In genomic region chr3:55330756-55331155, GRCh38 we compare ENCODE assay signal across 21 cellular contexts.
DNase-seq lines count a peak whose midpoint lies in the region; ATAC-seq, FAIRE-seq and TF ChIP-seq lines count a peak whose summit lies in the region.
"Had no signal": no experiment of that assay in that cellular context is flagged by ENCODE, and none has a peak within 500 bp of the region (broad histone marks: within the 10 kb centered on the region; RNA-seq: fewer than 3 reads in every experiment).

No MANE protein-coding gene starts in this region.

- H3K9me3 ChIP-seq in A549 (no peaks in the 10 kb centered on the region), HUES48 (ENCODE audit: control insufficient read depth, insufficient read depth, low read length) (no peaks in the 10 kb centered on the region), mesenchymal stem cell (ENCODE audit: control insufficient read depth, low read length) (no peaks in the 10 kb centered on the region), esophagus muscularis mucosa (no peaks in the 10 kb centered on the region)
- no peaks in the 10 kb centered on the region for H3K9me3 ChIP-seq in CD4-positive, alpha-beta memory T cell (ENCODE audit: control insufficient read depth in 1 of 2, low read length in 2 of 2)
- H3K9me3 ChIP-seq: breast epithelium, testis had no signal

- no peaks in the 10 kb centered on the region for H3K36me3 Mint-ChIP-seq in CD4-positive, alpha-beta memory T cell
- no peaks in the 10 kb centered on the region for H3K36me3 Mint-ChIP-seq in activated naive CD4-positive, alpha-beta T cell treated with anti-CD3 and anti-CD28 coated beads, Interleukin-2, amount 50 U/mL, for 72 hours
- H3K36me3 Mint-ChIP-seq: activated naive CD4-positive, alpha-beta T cell treated with anti-CD3 and anti-CD28 coated beads, Interleukin-2, amount 50 U/mL, for 24 hours; CD4-positive, CD25-positive, alpha-beta regulatory T cell; natural killer cell had no signal

- H4K91ac ChIP-seq in mesenchymal stem cell (ENCODE audit: low read length): no peak overlapping the region

- H2AK5ac ChIP-seq in mesenchymal stem cell (ENCODE audit: low read length, severe bottlenecking): no peak overlapping the region

- DNase-seq in A549 (ENCODE audit: low read depth in 1 of 2, low spot score in 1 of 2) (no peak), astrocyte of the cerebellum (ENCODE audit: low read depth) (peak; percentile 19), mesenchymal stem cell (peak; percentile 70), esophagus muscularis mucosa (ENCODE audit: extremely low spot score) (no peak), GF-D8 (lab: John Stamatoyannopoulos, UW) (no peak)
- no peak for DNase-seq in CD4-positive, alpha-beta memory T cell
- no peak for DNase-seq in activated naive CD4-positive, alpha-beta T cell treated with anti-CD3 and anti-CD28 coated beads, Interleukin-2, amount 50 U/mL, for 72 hours (ENCODE audit: low spot score in 2 of 2)
- DNase-seq: activated CD8-positive, alpha-beta T cell treated with anti-CD3 and anti-CD28 coated beads for 36 hours; activated T-cell treated with anti-CD3 and anti-CD28 coated beads, Interleukin-2, amount 50 U/mL, for 48 hours; CD4-positive, CD25-positive, alpha-beta regulatory T cell; dermis blood vessel endothelial cell; natural killer cell; NCI-H1417 treated with DMSO at 0.1 percent for 48 hours; NCI-H2227 treated with DMSO at 0.1 percent for 48 hours; posterior cingulate gyrus; T-helper 1 cell; testis had no signal

- intact Hi-C loops in CD4-positive, alpha-beta memory T cell (cut with micrococcal nuclease): no loop called here
- intact Hi-C loops in esophagus muscularis mucosa (cut with DNase I): no loop called here

- in situ Hi-C loops in astrocyte of the cerebellum (cut with HindIII; ENCODE audit: low sequenced_read_pairs): no loop called here

- H3K27me3 ChIP-seq in HUES48 (ENCODE audit: control insufficient read depth, insufficient read depth, low read length) (no peaks in the 10 kb centered on the region), mesenchymal stem cell (ENCODE audit: control insufficient read depth in 1 of 2, insufficient read depth in 1 of 2, low read length in 2 of 2) (no peaks in the 10 kb centered on the region), esophagus muscularis mucosa (no peaks in the 10 kb centered on the region)
- no peaks in the 10 kb centered on the region for H3K27me3 ChIP-seq in CD4-positive, alpha-beta memory T cell (ENCODE audit: insufficient read depth, low read length)
- H3K27me3 ChIP-seq: breast epithelium, testis had no signal

- H2AFZ ChIP-seq in mesenchymal stem cell (ENCODE audit: low read depth, low read length): no peak overlapping the region

- no peak overlapping the region for H3K4me3 Mint-ChIP-seq in CD4-positive, alpha-beta memory T cell
- H3K4me3 Mint-ChIP-seq: activated CD8-positive, alpha-beta T cell treated with anti-CD3 and anti-CD28 coated beads for 36 hours; activated naive CD4-positive, alpha-beta T cell treated with anti-CD3 and anti-CD28 coated beads, Interleukin-2, amount 50 U/mL, for 24 hours; CD4-positive, CD25-positive, alpha-beta regulatory T cell; natural killer cell had no signal

- H3K27ac Mint-ChIP-seq in CD4-positive, alpha-beta memory T cell: no peak overlapping the region
- H3K27ac Mint-ChIP-seq in activated naive CD4-positive, alpha-beta T cell treated with anti-CD3 and anti-CD28 coated beads, Interleukin-2, amount 50 U/mL, for 72 hours: no peak overlapping the region
- H3K27ac Mint-ChIP-seq: activated CD8-positive, alpha-beta T cell treated with anti-CD3 and anti-CD28 coated beads for 36 hours; activated naive CD4-positive, alpha-beta T cell treated with anti-CD3 and anti-CD28 coated beads, Interleukin-2, amount 50 U/mL, for 24 hours; CD4-positive, CD25-positive, alpha-beta regulatory T cell; natural killer cell had no signal

- H3K4ac ChIP-seq in mesenchymal stem cell (ENCODE audit: low read depth in 1 of 2, low read length in 2 of 2): no peak overlapping the region

- TF ChIP-seq CTCF in A549 (IDR thresholded peaks at IDR 0.05) (no peak), astrocyte of the cerebellum (IDR thresholded peaks at IDR 0.05; ENCODE audit: low read depth, low read length, missing control alignments) (no peak), esophagus muscularis mucosa (IDR thresholded peaks at IDR 0.05) (no peak)

- no peak for TF ChIP-seq RAD21 in A549 (conservative IDR thresholded peaks at IDR 0.05 in 1 of 2, IDR thresholded peaks at IDR 0.05 in 1 of 2)

- no peak overlapping the region for H2BK5ac ChIP-seq in mesenchymal stem cell (ENCODE audit: low read depth, low read length, poor library complexity, severe bottlenecking)

- TF ChIP-seq POLR2A in A549 (IDR thresholded peaks at IDR 0.05; ENCODE audit: low read length): no peak
- TF ChIP-seq POLR2A in esophagus muscularis mucosa (IDR thresholded peaks at IDR 0.05; ENCODE audit: low read depth): no peak

- no peak overlapping the region for H4K8ac ChIP-seq in mesenchymal stem cell (ENCODE audit: low read length)

- TF ChIP-seq EP300 in A549 (IDR thresholded peaks at IDR 0.05) (no peak), esophagus muscularis mucosa (IDR thresholded peaks at IDR 0.05) (no peak)

- no peaks in the 10 kb centered on the region for H3K36me3 ChIP-seq in HUES48 (ENCODE audit: control insufficient read depth, insufficient read depth, low read length)
- no peaks in the 10 kb centered on the region for H3K36me3 ChIP-seq in mesenchymal stem cell (ENCODE audit: control insufficient read depth in 1 of 2, insufficient read depth in 2 of 2, low read depth in 1 of 2, low read length in 2 of 2)
- no peaks in the 10 kb centered on the region for H3K36me3 ChIP-seq in CD4-positive, alpha-beta memory T cell (ENCODE audit: insufficient read depth, low read length)
- no peaks in the 10 kb centered on the region for H3K36me3 ChIP-seq in esophagus muscularis mucosa
- H3K36me3 ChIP-seq: breast epithelium had no signal

- H3K9me3 Mint-ChIP-seq in CD4-positive, alpha-beta memory T cell: peaks cover 0 to 6% (median 2%) of the 10 kb centered on the region in 8 donors
- H3K9me3 Mint-ChIP-seq in activated naive CD4-positive, alpha-beta T cell treated with anti-CD3 and anti-CD28 coated beads, Interleukin-2, amount 50 U/mL, for 72 hours: peaks cover 18 to 19% of the 10 kb centered on the region in 2 donors
- H3K9me3 Mint-ChIP-seq: activated CD8-positive, alpha-beta T cell treated with anti-CD3 and anti-CD28 coated beads for 36 hours; activated naive CD4-positive, alpha-beta T cell treated with anti-CD3 and anti-CD28 coated beads, Interleukin-2, amount 50 U/mL, for 24 hours had no signal

- H3K79me1 ChIP-seq in mesenchymal stem cell (replicated peaks; ENCODE audit: low read length, poor library complexity, severe bottlenecking): no peaks in the 10 kb centered on the region

- no peaks in the 10 kb centered on the region for H3K4me1 Mint-ChIP-seq in CD4-positive, alpha-beta memory T cell
- H3K4me1 Mint-ChIP-seq: activated naive CD4-positive, alpha-beta T cell treated with anti-CD3 and anti-CD28 coated beads, Interleukin-2, amount 50 U/mL, for 24 hours; CD4-positive, CD25-positive, alpha-beta regulatory T cell; natural killer cell had no signal

- ATAC-seq in A549: no peak
- no peak for ATAC-seq in activated naive CD4-positive, alpha-beta T cell treated with anti-CD3 and anti-CD28 coated beads, Interleukin-2, amount 50 U/mL, for 72 hours
- ATAC-seq: activated CD8-positive, alpha-beta T cell treated with anti-CD3 and anti-CD28 coated beads for 36 hours; natural killer cell had no signal

- CTCF ChIA-PET in A549 (lab: Yijun Ruan, JAX): interaction anchor here (0.6 kb wide), 1 partner anchor 479 kb away, joined by 3 read pairs; no protein-coding TSS in a partner anchor
- CTCF ChIA-PET in CD4-positive, alpha-beta memory T cell (lab: Charles Lee; ENCODE audit: partially characterized antibody): no interaction called here

- 19% methylated on average over 3 of the region's 3 CpGs for WGBS in A549 (ENCODE audit: missing lambda C conversion rate)
- WGBS in mesenchymal stem cell: no CpG with 5 or more reads among the region's 3 CpGs
- WGBS in esophagus muscularis mucosa: 45% methylated on average over 3 of the region's 3 CpGs

- no peak overlapping the region for H3K14ac ChIP-seq in mesenchymal stem cell (ENCODE audit: low read length in 2 of 2)

- H2BK120ac ChIP-seq in mesenchymal stem cell (ENCODE audit: low read depth, low read length): no peak overlapping the region

- H3K27me3 Mint-ChIP-seq in CD4-positive, alpha-beta memory T cell: no peaks in the 10 kb centered on the region
- H3K27me3 Mint-ChIP-seq: activated CD8-positive, alpha-beta T cell treated with anti-CD3 and anti-CD28 coated beads for 36 hours; activated naive CD4-positive, alpha-beta T cell treated with anti-CD3 and anti-CD28 coated beads, Interleukin-2, amount 50 U/mL, for 24 hours; CD4-positive, CD25-positive, alpha-beta regulatory T cell had no signal

- POLR2A ChIA-PET in A549 (lab: Yijun Ruan, JAX): no interaction called here
- POLR2A ChIA-PET in CD4-positive, alpha-beta memory T cell (lab: Charles Lee; ENCODE audit: partially characterized antibody): no interaction called here

- H3K4me1 ChIP-seq in A549 (no peaks in the 10 kb centered on the region), HUES48 (ENCODE audit: control insufficient read depth, insufficient read depth, low read length) (0 out of 2 replicates have a peak, but pooled peaks cover 6% of the 10 kb centered on the region), mesenchymal stem cell (ENCODE audit: control insufficient read depth, insufficient read depth, low read depth, low read length) (peaks cover 22% of the 10 kb centered on the region), esophagus muscularis mucosa (peaks cover 0 to 25% (median 16%) of the 10 kb centered on the region in 4 donors)
- no peaks in the 10 kb centered on the region for H3K4me1 ChIP-seq in CD4-positive, alpha-beta memory T cell (ENCODE audit: insufficient read depth, low read length)
- H3K4me1 ChIP-seq: breast epithelium had no signal

- no peak overlapping the region for H3K9ac ChIP-seq in HUES48 (ENCODE audit: low read depth, low read length)
- peak overlapping the region; percentile 78 for H3K9ac ChIP-seq in mesenchymal stem cell (ENCODE audit: low read length)

- no peak overlapping the region for H2BK15ac ChIP-seq in mesenchymal stem cell (ENCODE audit: low read depth, poor library complexity, severe bottlenecking)

- H3K23ac ChIP-seq in mesenchymal stem cell (ENCODE audit: low read length in 2 of 2): no peak overlapping the region

- no peak overlapping the region for H2BK12ac ChIP-seq in mesenchymal stem cell (ENCODE audit: low read length in 2 of 2)

- no peak overlapping the region for H3K27ac ChIP-seq in A549
- H3K27ac ChIP-seq in HUES48 (ENCODE audit: low read depth, low read length): peak overlapping the region; percentile 76
- H3K27ac ChIP-seq in mesenchymal stem cell (ENCODE audit: low read length, poor library complexity, severe bottlenecking): peak overlapping the region; percentile 92
- H3K27ac ChIP-seq in CD4-positive, alpha-beta memory T cell (ENCODE audit: low read depth, low read length): no peak overlapping the region
- H3K27ac ChIP-seq in esophagus muscularis mucosa (replicated peaks in 1 of 4): no peak overlapping the region
- H3K27ac ChIP-seq: breast epithelium, RWPE1, testis had no signal

- 0 out of 3 replicates have a peak overlapping the region, but pooled peaks have one; percentile 26 for H3K4me2 ChIP-seq in A549
- H3K4me2 ChIP-seq in mesenchymal stem cell (ENCODE audit: low read length, poor library complexity, severe bottlenecking): no peak overlapping the region

- H3K18ac ChIP-seq in mesenchymal stem cell (ENCODE audit: low read depth in 1 of 2, low read length in 2 of 2): no peak overlapping the region

- H3K4me3 ChIP-seq in A549 (no peak overlapping the region), HUES48 (ENCODE audit: low read depth, low read length) (no peak overlapping the region), astrocyte of the cerebellum (ENCODE audit: low read depth, low read length) (no peak overlapping the region), mesenchymal stem cell (ENCODE audit: insufficient read depth in 1 of 2, low read depth in 1 of 2, low read length in 2 of 2) (no peak overlapping the region), esophagus muscularis mucosa (no peak overlapping the region)
- H3K4me3 ChIP-seq in CD4-positive, alpha-beta memory T cell (ENCODE audit: low read length in 2 of 2): no peak overlapping the region
- H3K4me3 ChIP-seq: breast epithelium, testis had no signal

- FAIRE-seq in A549 (lab: Jason Lieb, UNC): no peak

Comparison
In these comparisons a context has a peak if more than half of its experiments do, and no peak if none do; other contexts are left out.
1. DNase-seq: peak in astrocyte of the cerebellum (single experiment) and mesenchymal stem cell (single experiment); none in A549 (0 of 2), CD4-positive, alpha-beta memory T cell (0 of 5), esophagus muscularis mucosa (single experiment), GF-D8 (single experiment) and activated naive CD4-positive, alpha-beta T cell treated with anti-CD3 and anti-CD28 coated beads, Interleukin-2, amount 50 U/mL, for 72 hours (0 of 2).
2. H3K27ac ChIP-seq: peak in HUES48 (single experiment) and mesenchymal stem cell (single experiment); none in A549 (0 of 2), CD4-positive, alpha-beta memory T cell (single experiment) and esophagus muscularis mucosa (0 of 4).